24 cellular contexts compared by ENCODE assay signal in the genomic region with DNA sequence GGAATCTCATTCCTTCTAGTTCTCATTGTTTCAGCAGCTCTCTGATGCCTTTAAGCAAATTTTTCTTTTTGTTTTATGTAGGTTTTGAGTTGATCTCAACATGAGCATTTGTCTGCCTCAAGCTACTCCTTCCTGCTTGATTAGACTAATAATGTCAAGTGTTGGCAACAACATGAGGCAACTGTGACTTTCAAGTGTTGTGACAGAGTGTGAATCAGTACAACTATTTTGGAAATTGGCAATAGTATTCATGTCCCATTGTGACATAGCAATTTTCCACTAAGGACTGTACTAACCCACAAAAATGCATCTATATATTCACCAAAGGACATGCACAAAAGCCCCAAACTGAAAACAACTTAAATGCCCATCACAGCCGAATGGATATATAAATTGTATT.
"Had no signal": no experiment of that assay in that cellular context is flagged by ENCODE, and none has a peak within 500 bp of the region (broad histone marks: within the 10 kb centered on the region; RNA-seq: fewer than 3 reads in every experiment).

No MANE protein-coding gene starts in this region.

- H3K9ac ChIP-seq: neural progenitor cell, parathyroid adenoma had no signal

- DNase-seq: hippocampal formation; kidney glomerular epithelial cell; left cardiac atrium; lower lobe of right lung; mammary epithelial cell; mesendoderm; naive B cell; natural killer cell; nephron progenitor cell; psoas muscle; small intestine; spleen; stimulated activated CD4-positive, alpha-beta T cell treated with anti-CD3 and anti-CD28 coated beads, Interleukin-4, amount 100 ng/mL, for 24 hours; stimulated activated naive CD4-positive, alpha-beta T cell; uterus had no signal

- H3K27me3 ChIP-seq: neural progenitor cell, neutrophil, spleen, suprapubic skin, tibial nerve, uterus had no signal

- H3K4me1 ChIP-seq: neural progenitor cell, parathyroid adenoma, psoas muscle, spleen, uterus had no signal

- H3K4me3 ChIP-seq: lower lobe of right lung, neural progenitor cell, psoas muscle, spleen, suprapubic skin, thoracic aorta, tibial nerve, uterus had no signal

- H2AFZ ChIP-seq: neural progenitor cell, parathyroid adenoma had no signal

- H3K79me2 ChIP-seq: parathyroid adenoma had no signal

- H3K4me2 ChIP-seq: neural progenitor cell had no signal

- H3K27ac ChIP-seq: lower lobe of right lung, neural progenitor cell, neutrophil, parathyroid adenoma, psoas muscle, spleen, suprapubic skin, thoracic aorta, tibial nerve, uterus had no signal

- H3K9me3 ChIP-seq: lower lobe of right lung, neutrophil, psoas muscle, spleen, suprapubic skin, thoracic aorta, tibial nerve, uterus had no signal

- H3K36me3 ChIP-seq: lower lobe of right lung, neural progenitor cell, neutrophil, spleen, suprapubic skin, thoracic aorta, tibial nerve, uterus had no signal

- ATAC-seq: left cardiac atrium; left lobe of liver; lower lobe of right lung; natural killer cell; sciatic nerve; stimulated activated effector memory CD8-positive, alpha-beta T cell treated with anti-CD3 and anti-CD28 coated beads, Interleukin-12 subunit alpha, Interleukin-12 subunit beta, amount 100 ng/mL, for 72 hours had no signal
